ENCODE assay signal across 16 cellular contexts in the genomic region with DNA sequence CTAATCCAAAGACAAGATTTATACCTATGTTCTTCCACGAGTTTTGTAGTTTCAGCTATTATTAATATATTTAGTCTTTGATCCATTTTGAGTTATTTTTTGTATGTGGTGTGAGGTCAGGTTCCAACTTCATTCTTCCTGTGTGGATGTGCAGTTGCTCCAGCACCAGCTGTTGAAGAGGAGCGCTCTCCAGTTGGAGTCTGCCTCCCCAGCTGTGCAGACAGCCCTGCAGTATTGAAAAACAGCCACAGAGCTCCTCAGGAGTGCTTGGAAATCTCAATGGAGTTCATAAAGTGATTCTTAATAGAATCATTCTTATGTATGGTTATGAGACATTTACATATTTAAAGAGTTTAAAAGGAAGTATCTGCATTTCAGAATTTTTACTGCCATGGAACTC.
"Had no signal": no experiment of that assay in that cellular context is flagged by ENCODE, and none has a peak within 500 bp of the region (broad histone marks: within the 10 kb centered on the region; RNA-seq: fewer than 3 reads in every experiment).

No MANE protein-coding gene starts in this region.

- ATAC-seq: left lobe of liver, SK-N-SH treated with all-trans-retinoic acid at 6 μM for 48 hours had no signal

- H3K9me3 Mint-ChIP-seq: activated CD4-positive, alpha-beta T cell treated with anti-CD3 and anti-CD28 coated beads, Interleukin-2, amount 10 ng/mL, durations not matched to agents 7 days and 5 days; activated naive CD4-positive, alpha-beta T cell treated with anti-CD3 and anti-CD28 coated beads, Interleukin-2, amount 10 ng/mL, durations not matched to agents 7 days and 5 days; activated T-helper 2 cell treated with anti-CD3 and anti-CD28 coated beads, Interferon-gamma antibody, Interleukin-2, Interleukin-4, amounts not matched to agents 10 μg/mL and 5 μg/mL and 100 μg/mL, durations not matched to agents 14 hours and 24 hours and 36 hours had no signal

- H3K27ac Mint-ChIP-seq: activated CD4-positive, alpha-beta T cell treated with anti-CD3 and anti-CD28 coated beads, Interleukin-2, amount 10 ng/mL, durations not matched to agents 7 days and 5 days; activated naive CD4-positive, alpha-beta T cell treated with anti-CD3 and anti-CD28 coated beads, Interleukin-2, amount 10 ng/mL, durations not matched to agents 7 days and 5 days; activated T-helper 2 cell treated with anti-CD3 and anti-CD28 coated beads, Interferon-gamma antibody, Interleukin-2, Interleukin-4, amounts not matched to agents 10 μg/mL and 5 μg/mL and 100 μg/mL, durations not matched to agents 14 hours and 24 hours and 36 hours had no signal

- H3K4me3 Mint-ChIP-seq: activated CD4-positive, alpha-beta T cell treated with anti-CD3 and anti-CD28 coated beads, Interleukin-2, amount 10 ng/mL, durations not matched to agents 7 days and 5 days; activated naive CD4-positive, alpha-beta T cell treated with anti-CD3 and anti-CD28 coated beads, Interleukin-2, amount 10 ng/mL, durations not matched to agents 7 days and 5 days had no signal

- H3K27me3 Mint-ChIP-seq: activated CD4-positive, alpha-beta T cell treated with anti-CD3 and anti-CD28 coated beads, Interleukin-2, amount 10 ng/mL, durations not matched to agents 7 days and 5 days; activated naive CD4-positive, alpha-beta T cell treated with anti-CD3 and anti-CD28 coated beads, Interleukin-2, amount 10 ng/mL, durations not matched to agents 7 days and 5 days had no signal

- DNase-seq: activated CD4-positive, alpha-beta T cell treated with anti-CD3 and anti-CD28 coated beads, Interleukin-2, amount 10 ng/mL, durations not matched to agents 7 days and 5 days; activated CD4-positive, CD25-positive, alpha-beta regulatory T cell; activated naive CD4-positive, alpha-beta T cell treated with anti-CD3 and anti-CD28 coated beads, Interleukin-2, amount 10 ng/mL, durations not matched to agents 7 days and 5 days; brain microvascular endothelial cell; dorsolateral prefrontal cortex; esophagus squamous epithelium; foreskin fibroblast; islet precursor cell; retina; stimulated activated CD4-positive, alpha-beta T cell treated with anti-CD3 and anti-CD28 coated beads, Interleukin-1b, Interleukin-23, amount 100 ng/mL, for 48 hours; stimulated activated naive CD4-positive, alpha-beta T cell; substantia nigra; transverse colon had no signal
